ENCODE assay signal across 8 cellular contexts in genomic region chr19:45584332-45585157, GRCh38. TPM values are rescaled to one million over a fixed set of nuclear protein-coding genes. Genes with fewer than 3 reads are reported as not detected.
DNase-seq lines count a peak whose midpoint lies in the region; ATAC-seq, FAIRE-seq and TF ChIP-seq lines count a peak whose summit lies in the region.

Gene OPA3, minus strand, starts transcription at chr19:45584802. Its CDS starts 38 bp downstream, at chr19:45584764.

- intact Hi-C loops in natural killer cell (cut with micrococcal nuclease) = loop anchor here (1.0 kb wide), 3 partner anchors 58 to 108 kb away; partner anchors contain the start of genes QPCTL and VASP

- no peaks in the 10 kb centered on the region for H3K9me3 ChIP-seq in Loucy (ENCODE audit: insufficient read depth, low read depth, low read length)

- no peaks in the 10 kb centered on the region for H3K36me3 ChIP-seq in Loucy (ENCODE audit: insufficient read depth, low read length)

- peaks cover under 1% of the 10 kb centered on the region for H4K20me1 ChIP-seq in Loucy (ENCODE audit: insufficient read depth, low read length, poor library complexity, severe bottlenecking)

- peak within 1 kb of the TSS; percentile 79 for H3K4me2 ChIP-seq in Loucy (ENCODE audit: low read depth, low read length, poor library complexity, severe bottlenecking)

- no peaks in the 10 kb centered on the region for H3K9me3 Mint-ChIP-seq in natural killer cell

- H2AFZ ChIP-seq in Loucy (ENCODE audit: low read length) = peak within 1 kb of the TSS; percentile 97

- H3K27ac Mint-ChIP-seq in natural killer cell = peak within 1 kb of the TSS; percentile 95 to 96

- TF ChIP-seq POLR2A in H54 (IDR thresholded peaks at IDR 0.05; ENCODE audit: low read depth, low read length) = peak; percentile 29; the same call in 1 of the 2 replicates
- TF ChIP-seq POLR2A in Raji (IDR thresholded peaks at IDR 0.05; ENCODE audit: insufficient read depth, low read depth, low read length) = peak; percentile 94

- ATAC-seq in natural killer cell = peak; percentile 84 to 95 (median 84)

- no peaks in the 10 kb centered on the region for H3K27me3 ChIP-seq in Loucy (ENCODE audit: insufficient read depth, low read length, poor library complexity, severe bottlenecking)

- H3F3A ChIP-seq in Loucy (ENCODE audit: low read depth) = no peaks in the 10 kb centered on the region

- peak within 1 kb of the TSS; percentile 89 for H3K4me3 Mint-ChIP-seq in natural killer cell

- peaks cover 4 to 6% of the 10 kb centered on the region in 2 donors for H3K27me3 Mint-ChIP-seq in natural killer cell (ENCODE audit: low read depth in 2 of 2)

- peaks cover 14 to 33% of the 10 kb centered on the region in 2 donors for H3K4me1 Mint-ChIP-seq in natural killer cell

- peak within 1 kb of the TSS; percentile 95 for H3K9ac ChIP-seq in Loucy (ENCODE audit: low read depth, low read length, poor library complexity, severe bottlenecking)

- FAIRE-seq in H54 (lab: Jason Lieb, UNC) = peak; percentile 96

- H3K36me3 Mint-ChIP-seq in natural killer cell = no peaks in the 10 kb centered on the region

- H3K79me2 ChIP-seq in Loucy (ENCODE audit: insufficient read depth, low read length) = peaks cover 31% of the 10 kb centered on the region

- TF ChIP-seq CTCF in Loucy (conservative IDR thresholded peaks at IDR 0.05; ENCODE audit: low read length) (no peak), natural killer cell (IDR thresholded peaks at IDR 0.05) (no peak)

- H3K4me3 ChIP-seq in Loucy (ENCODE audit: low read length, poor library complexity, severe bottlenecking) = peak within 1 kb of the TSS; percentile 94

- no peaks in the 10 kb centered on the region for H3K9me2 ChIP-seq in Loucy (replicated peaks; ENCODE audit: low read depth, low read length)

- DNase-seq in EL (peak; percentile 100), H54 (ENCODE audit: insufficient read length, low spot score) (peak; percentile 78), fibroblast of peridontal ligament (ENCODE audit: extremely low read depth) (peak; percentile 100), natural killer cell (peak; percentile 98)
- peak; percentile 99 for DNase-seq in activated T-helper 9 cell treated with anti-CD3 and anti-CD28 coated beads, Interleukin-2, amount 50 U/mL, for 16 hours (ENCODE audit: low read depth)
- DNase-seq in stimulated activated naive CD4-positive, alpha-beta T cell treated with Interleukin-2 at 50 U/mL for 16 hours (lab: John Stamatoyannopoulos, UW) = peak; percentile 99

- peaks cover 11% of the 10 kb centered on the region for H3K4me1 ChIP-seq in Loucy (ENCODE audit: insufficient read depth, low read length, poor library complexity, severe bottlenecking)

RNA-seq across cellular contexts. Expression of gene OPA3, which starts in this region (rescaled TPM):
- total RNA-seq in natural killer cell = 10 to 100 TPM in 1 of 3 donors, 1 to 10 TPM in 2; 8.2 to 10.4 (median 9.0) TPM

Comparison
In these comparisons a context has a peak if more than half of its experiments do, and no peak if none do; other contexts are left out.
1. Peak in every context shown above with its lines: DNase-seq, ATAC-seq and H3K4me3 ChIP-seq.